Comparison of ENCODE assay signal across 1 cellular context in the genomic region with DNA sequence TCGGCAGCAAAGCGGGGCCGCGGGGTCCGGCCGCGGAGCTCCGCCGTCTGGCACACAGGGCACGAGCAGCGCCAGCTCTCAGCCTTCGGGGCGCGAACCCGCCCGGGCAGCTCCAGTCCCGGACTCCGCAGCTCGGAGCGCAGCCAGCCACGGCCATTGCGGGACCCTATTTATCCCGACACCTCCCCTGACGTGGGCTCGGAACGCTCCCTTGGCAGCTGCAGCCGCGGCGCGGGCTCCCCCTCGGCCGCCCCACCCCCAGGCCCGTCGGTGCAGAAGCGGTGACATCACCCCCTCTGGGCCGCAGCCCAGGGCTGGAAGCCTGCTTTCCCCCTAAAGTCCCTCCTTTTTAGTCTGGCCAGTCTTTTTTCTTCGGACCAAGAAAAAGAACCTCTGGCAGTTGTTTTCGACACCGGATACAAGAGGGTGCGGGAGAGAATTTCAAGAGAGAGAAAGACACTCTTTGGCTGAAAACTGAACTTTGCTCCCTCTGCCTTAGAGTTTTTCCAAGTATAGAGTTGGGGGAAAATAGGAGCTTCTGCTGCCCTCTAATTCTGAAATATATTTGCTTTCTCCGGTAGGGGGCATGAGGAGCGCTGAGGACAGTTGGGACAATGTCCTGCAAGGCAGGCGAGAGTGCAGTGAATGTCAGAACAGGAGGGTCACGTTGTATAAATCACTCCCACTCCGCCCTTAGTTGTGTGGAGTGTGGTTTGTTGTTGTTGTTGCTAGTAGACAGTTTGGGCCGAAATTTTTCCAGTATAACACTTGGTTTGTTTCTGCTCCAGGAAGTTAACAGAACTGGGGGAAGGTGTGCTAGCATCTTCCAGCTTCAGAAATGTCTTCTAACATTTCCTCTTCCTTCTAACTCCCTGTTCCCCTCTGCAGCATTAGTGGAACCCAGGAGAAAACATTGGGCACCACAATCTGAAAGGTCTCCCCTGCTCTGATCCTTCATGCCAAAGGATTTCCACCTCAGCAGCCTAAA.
TF ChIP-seq lines count a peak whose summit lies in the region.

TSS of gene SFRP4 (minus strand) at position 145 of the 988 bp plus-strand sequence. CDS start 280 bp downstream, outside the sequence.

TF ChIP-seq in HepG2, 621 proteins besides CTCF, POLR2A, EP300 and RAD21 (continued from another document and continues in another):
- TF ChIP-seq PAXIP1 (CRISPR knock-in tag; conservative IDR thresholded peaks at IDR 0.05) (peak; percentile 36), ZNF564 (CRISPR knock-in tag; IDR thresholded peaks at IDR 0.05) (no peak), NFIC (IDR thresholded peaks at IDR 0.05; ENCODE audit: low read length) (peak; percentile 50; the same call in 1 of the 2 replicates), GABPB1 (CRISPR knock-in tag; IDR thresholded peaks at IDR 0.05) (peak; percentile 54; the same call in 1 of the 2 replicates), ATF4 (CRISPR knock-in tag; IDR thresholded peaks at IDR 0.05) (peak in 1 of 2 experiments; percentile 38; a peak in 1 of 4 replicates), CREB1 (IDR thresholded peaks at IDR 0.05) (peak; percentile 14; the same call in 1 of the 2 replicates), CREB1 (CRISPR knock-in tag; IDR thresholded peaks at IDR 0.05) (0 out of 2 replicates have a peak, but pooled peaks have one; percentile 17), ZNF768 (CRISPR knock-in tag; IDR thresholded peaks at IDR 0.05) (peak; percentile 7; the same call in 1 of the 2 replicates), SALL2 (CRISPR knock-in tag; IDR thresholded peaks at IDR 0.05) (peak; percentile 67; the same call in 1 of the 2 replicates), SMC3 (IDR thresholded peaks at IDR 0.05; ENCODE audit: low read length) (peak; percentile 84), ZNF670 (CRISPR knock-in tag; IDR thresholded peaks at IDR 0.05; ENCODE audit: borderline replicate concordance) (no peak), ELF1 (CRISPR knock-in tag; IDR thresholded peaks at IDR 0.05) (no peak), MYC (CRISPR knock-in tag; IDR thresholded peaks at IDR 0.05; ENCODE audit: borderline replicate concordance) (0 out of 2 replicates have a peak, but pooled peaks have one; percentile 20), ZBTB7B (CRISPR knock-in tag; IDR thresholded peaks at IDR 0.05) (no peak; the same call in 1 of the 2 replicates), ZNF83 (CRISPR knock-in tag; IDR thresholded peaks at IDR 0.05; ENCODE audit: borderline replicate concordance) (no peak), ZNF850 (CRISPR knock-in tag; conservative IDR thresholded peaks at IDR 0.05) (no peak), ZNF503 (CRISPR knock-in tag; IDR thresholded peaks at IDR 0.05) (0 out of 2 replicates have a peak, but pooled peaks have one; percentile 48), MEIS1 (CRISPR knock-in tag; IDR thresholded peaks at IDR 0.05; ENCODE audit: borderline replicate concordance) (0 out of 2 replicates have a peak, but pooled peaks have one; percentile 36), AGO1 (IDR thresholded peaks at IDR 0.05; ENCODE audit: low read depth, low read length, poor library complexity, severe bottlenecking) (no peak), SNAPC2 (CRISPR knock-in tag; IDR thresholded peaks at IDR 0.05) (no peak), AGO2 (optimal IDR thresholded peaks at IDR 0.05; ENCODE audit: low read depth, low read length) (peak; percentile 52), ZFX (CRISPR knock-in tag; IDR thresholded peaks at IDR 0.05; ENCODE audit: low read depth) (peak; percentile 54), GATAD1 (CRISPR knock-in tag; IDR thresholded peaks at IDR 0.05) (0 out of 2 replicates have a peak, but pooled peaks have one; percentile 12), KDM4B (CRISPR knock-in tag; IDR thresholded peaks at IDR 0.05) (no peak), POLR2G (IDR thresholded peaks at IDR 0.05; ENCODE audit: low read depth, low read length) (peak; percentile 55; the same call in 1 of the 2 replicates), ZNF772 (CRISPR knock-in tag; IDR thresholded peaks at IDR 0.05) (peak; percentile 59), ISL2 (CRISPR knock-in tag; IDR thresholded peaks at IDR 0.05) (0 out of 2 replicates have a peak, but pooled peaks have one; percentile 15), EEA1 (CRISPR knock-in tag; IDR thresholded peaks at IDR 0.05; ENCODE audit: borderline replicate concordance) (no peak), NFATC3 (CRISPR knock-in tag; IDR thresholded peaks at IDR 0.05) (no peak), FOXJ3 (CRISPR knock-in tag; IDR thresholded peaks at IDR 0.05; ENCODE audit: borderline replicate concordance) (no peak), HNRNPL (IDR thresholded peaks at IDR 0.05; ENCODE audit: low read depth, low read length) (peak; percentile 18; the same call in 1 of the 2 replicates), ZNF30 (CRISPR knock-in tag; IDR thresholded peaks at IDR 0.05) (no peak), PBX3 (CRISPR knock-in tag; IDR thresholded peaks at IDR 0.05; ENCODE audit: borderline replicate concordance) (no peak), GABPA (IDR thresholded peaks at IDR 0.05; ENCODE audit: low read depth, low read length) (no peak), GABPA (CRISPR knock-in tag; IDR thresholded peaks at IDR 0.05; ENCODE audit: low read depth) (no peak), HOXA5 (CRISPR knock-in tag; IDR thresholded peaks at IDR 0.05) (peak; percentile 67; the same call in 1 of the 2 replicates), HDAC1 (CRISPR knock-in tag; IDR thresholded peaks at IDR 0.05) (peak; percentile 13), TRIM24 (CRISPR knock-in tag; IDR thresholded peaks at IDR 0.05) (no peak), TBX2 (CRISPR knock-in tag; IDR thresholded peaks at IDR 0.05; ENCODE audit: borderline replicate concordance) (0 out of 2 replicates have a peak, but pooled peaks have one; percentile 32), ZNF496 (CRISPR knock-in tag; IDR thresholded peaks at IDR 0.05; ENCODE audit: insufficient replicate concordance) (no peak), ZNF34 (CRISPR knock-in tag; IDR thresholded peaks at IDR 0.05; ENCODE audit: borderline replicate concordance) (0 out of 2 replicates have a peak, but pooled peaks have one; percentile 36)
- TF ChIP-seq, protein P1, sequence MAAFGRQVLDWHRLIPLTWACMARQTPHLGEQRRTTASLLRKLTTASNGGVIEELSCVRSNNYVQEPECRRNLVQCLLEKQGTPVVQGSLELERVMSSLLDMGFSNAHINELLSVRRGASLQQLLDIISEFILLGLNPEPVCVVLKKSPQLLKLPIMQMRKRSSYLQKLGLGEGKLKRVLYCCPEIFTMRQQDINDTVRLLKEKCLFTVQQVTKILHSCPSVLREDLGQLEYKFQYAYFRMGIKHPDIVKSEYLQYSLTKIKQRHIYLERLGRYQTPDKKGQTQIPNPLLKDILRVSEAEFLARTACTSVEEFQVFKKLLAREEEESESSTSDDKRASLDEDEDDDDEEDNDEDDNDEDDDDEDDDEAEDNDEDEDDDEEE (CRISPR knock-in tag; IDR thresholded peaks at IDR 0.05) = no peak
- TF ChIP-seq, protein P2, sequence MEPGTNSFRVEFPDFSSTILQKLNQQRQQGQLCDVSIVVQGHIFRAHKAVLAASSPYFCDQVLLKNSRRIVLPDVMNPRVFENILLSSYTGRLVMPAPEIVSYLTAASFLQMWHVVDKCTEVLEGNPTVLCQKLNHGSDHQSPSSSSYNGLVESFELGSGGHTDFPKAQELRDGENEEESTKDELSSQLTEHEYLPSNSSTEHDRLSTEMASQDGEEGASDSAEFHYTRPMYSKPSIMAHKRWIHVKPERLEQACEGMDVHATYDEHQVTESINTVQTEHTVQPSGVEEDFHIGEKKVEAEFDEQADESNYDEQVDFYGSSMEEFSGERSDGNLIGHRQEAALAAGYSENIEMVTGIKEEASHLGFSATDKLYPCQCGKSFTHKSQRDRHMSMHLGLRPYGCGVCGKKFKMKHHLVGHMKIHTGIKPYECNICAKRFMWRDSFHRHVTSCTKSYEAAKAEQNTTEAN (CRISPR knock-in tag; conservative IDR thresholded peaks at IDR 0.05) = peak; percentile 46; the same call in 1 of the 2 replicates
- TF ChIP-seq, protein P3, sequence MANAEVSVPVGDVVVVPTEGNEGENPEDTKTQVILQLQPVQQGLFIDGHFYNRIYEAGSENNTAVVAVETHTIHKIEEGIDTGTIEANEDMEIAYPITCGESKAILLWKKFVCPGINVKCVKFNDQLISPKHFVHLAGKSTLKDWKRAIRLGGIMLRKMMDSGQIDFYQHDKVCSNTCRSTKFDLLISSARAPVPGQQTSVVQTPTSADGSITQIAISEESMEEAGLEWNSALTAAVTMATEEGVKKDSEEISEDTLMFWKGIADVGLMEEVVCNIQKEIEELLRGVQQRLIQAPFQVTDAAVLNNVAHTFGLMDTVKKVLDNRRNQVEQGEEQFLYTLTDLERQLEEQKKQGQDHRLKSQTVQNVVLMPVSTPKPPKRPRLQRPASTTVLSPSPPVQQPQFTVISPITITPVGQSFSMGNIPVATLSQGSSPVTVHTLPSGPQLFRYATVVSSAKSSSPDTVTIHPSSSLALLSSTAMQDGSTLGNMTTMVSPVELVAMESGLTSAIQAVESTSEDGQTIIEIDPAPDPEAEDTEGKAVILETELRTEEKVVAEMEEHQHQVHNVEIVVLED (CRISPR knock-in tag; IDR thresholded peaks at IDR 0.05; ENCODE audit: borderline replicate concordance) = no peak
- TF ChIP-seq, protein P4, sequence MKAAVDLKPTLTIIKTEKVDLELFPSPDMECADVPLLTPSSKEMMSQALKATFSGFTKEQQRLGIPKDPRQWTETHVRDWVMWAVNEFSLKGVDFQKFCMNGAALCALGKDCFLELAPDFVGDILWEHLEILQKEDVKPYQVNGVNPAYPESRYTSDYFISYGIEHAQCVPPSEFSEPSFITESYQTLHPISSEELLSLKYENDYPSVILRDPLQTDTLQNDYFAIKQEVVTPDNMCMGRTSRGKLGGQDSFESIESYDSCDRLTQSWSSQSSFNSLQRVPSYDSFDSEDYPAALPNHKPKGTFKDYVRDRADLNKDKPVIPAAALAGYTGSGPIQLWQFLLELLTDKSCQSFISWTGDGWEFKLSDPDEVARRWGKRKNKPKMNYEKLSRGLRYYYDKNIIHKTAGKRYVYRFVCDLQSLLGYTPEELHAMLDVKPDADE (CRISPR knock-in tag; IDR thresholded peaks at IDR 0.05) = 0 out of 2 replicates have a peak, but pooled peaks have one; percentile 73
- TF ChIP-seq, protein P5, sequence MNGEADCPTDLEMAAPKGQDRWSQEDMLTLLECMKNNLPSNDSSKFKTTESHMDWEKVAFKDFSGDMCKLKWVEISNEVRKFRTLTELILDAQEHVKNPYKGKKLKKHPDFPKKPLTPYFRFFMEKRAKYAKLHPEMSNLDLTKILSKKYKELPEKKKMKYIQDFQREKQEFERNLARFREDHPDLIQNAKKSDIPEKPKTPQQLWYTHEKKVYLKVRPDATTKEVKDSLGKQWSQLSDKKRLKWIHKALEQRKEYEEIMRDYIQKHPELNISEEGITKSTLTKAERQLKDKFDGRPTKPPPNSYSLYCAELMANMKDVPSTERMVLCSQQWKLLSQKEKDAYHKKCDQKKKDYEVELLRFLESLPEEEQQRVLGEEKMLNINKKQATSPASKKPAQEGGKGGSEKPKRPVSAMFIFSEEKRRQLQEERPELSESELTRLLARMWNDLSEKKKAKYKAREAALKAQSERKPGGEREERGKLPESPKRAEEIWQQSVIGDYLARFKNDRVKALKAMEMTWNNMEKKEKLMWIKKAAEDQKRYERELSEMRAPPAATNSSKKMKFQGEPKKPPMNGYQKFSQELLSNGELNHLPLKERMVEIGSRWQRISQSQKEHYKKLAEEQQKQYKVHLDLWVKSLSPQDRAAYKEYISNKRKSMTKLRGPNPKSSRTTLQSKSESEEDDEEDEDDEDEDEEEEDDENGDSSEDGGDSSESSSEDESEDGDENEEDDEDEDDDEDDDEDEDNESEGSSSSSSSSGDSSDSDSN (CRISPR knock-in tag; IDR thresholded peaks at IDR 0.05) = peak; percentile 80; the same call in 1 of the 2 replicates
